8 cellular contexts compared by ENCODE assay signal in the genomic region with DNA sequence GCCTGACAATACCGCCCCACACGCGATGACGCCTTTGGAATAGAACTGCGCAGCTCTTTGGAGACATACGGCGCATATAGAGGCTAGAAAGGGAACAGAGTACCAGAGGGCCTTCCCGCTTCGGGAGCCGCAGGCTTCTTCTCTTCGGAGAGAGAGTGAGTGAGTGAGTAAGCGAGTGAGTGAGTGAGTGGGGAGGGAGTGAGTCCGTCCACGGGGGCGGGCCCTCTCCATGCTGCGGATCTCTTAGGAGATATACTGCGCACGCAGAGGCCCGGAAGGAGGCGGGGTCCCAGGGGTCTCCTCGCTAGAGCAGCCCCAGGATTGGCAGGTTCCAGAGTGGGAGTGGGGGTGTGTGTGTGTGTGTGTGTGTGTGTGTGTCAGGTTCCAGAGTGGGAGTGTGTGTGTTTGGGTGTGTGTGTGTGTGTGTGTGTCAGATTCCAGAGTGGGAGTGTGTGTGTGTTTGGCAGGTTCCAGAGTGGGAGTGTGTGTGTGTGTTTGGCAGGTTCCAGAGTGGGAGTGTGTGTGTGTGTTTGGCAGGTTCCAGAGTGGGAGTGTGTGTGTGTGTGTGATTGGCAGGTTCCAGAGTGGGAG.
A peak's percentile ranks its signal among the peaks of the same experiment; 100 is the strongest.
DNase-seq lines count a peak whose midpoint lies in the region; ATAC-seq and TF ChIP-seq lines count a peak whose summit lies in the region.

No MANE protein-coding gene starts in this region.

- no peak for TF ChIP-seq CTCF in KMS-11 (conservative IDR thresholded peaks at IDR 0.05; ENCODE audit: low read depth, low read length)

- H3K4me3 ChIP-seq in KMS-11 (IDR thresholded peaks at IDR 0.05; ENCODE audit: insufficient read depth, low read depth, low read length) (no peak overlapping the region), neuronal stem cell (ENCODE audit: low read length in 2 of 2) (peak overlapping the region; percentile 65 to 83), stomach smooth muscle (ENCODE audit: low read length in 2 of 2) (peak overlapping the region; percentile 61 to 86)

- H2BK5ac ChIP-seq in neuronal stem cell (ENCODE audit: low read length): no peak overlapping the region

- H4K20me1 ChIP-seq in KMS-11 (ENCODE audit: insufficient read depth): no peaks in the 10 kb centered on the region

- H3K9ac ChIP-seq in KMS-11 (no peak overlapping the region), neuronal stem cell (ENCODE audit: low read depth, low read length, poor library complexity) (no peak overlapping the region), stomach smooth muscle (ENCODE audit: low read length in 2 of 2) (peak overlapping the region; percentile 50 to 51)

- H2AFZ ChIP-seq in KMS-11 (ENCODE audit: low read depth): no peak overlapping the region
- peak overlapping the region; percentile 98 for H2AFZ ChIP-seq in neuronal stem cell (ENCODE audit: low read length)

- H3K27ac ChIP-seq in KMS-11 (no peak overlapping the region), neuronal stem cell (replicated peaks; ENCODE audit: low read length) (peak overlapping the region; percentile 83), stomach smooth muscle (ENCODE audit: low read length) (peak overlapping the region; percentile 86)

- no peak overlapping the region for H3K4ac ChIP-seq in neuronal stem cell (ENCODE audit: low read length)

- ATAC-seq in GM21737 (IDR thresholded peaks at IDR 0.05; ENCODE audit: unreplicated experiment): peak; percentile 51

- no peaks in the 10 kb centered on the region for H3K27me3 ChIP-seq in KMS-11 (ENCODE audit: insufficient read depth, low read depth)
- no peaks in the 10 kb centered on the region for H3K27me3 ChIP-seq in neuronal stem cell (ENCODE audit: control insufficient read depth in 3 of 3, insufficient read depth in 3 of 3, low read depth in 1 of 3, low read length in 3 of 3)
- no peaks in the 10 kb centered on the region for H3K27me3 ChIP-seq in stomach smooth muscle (ENCODE audit: control insufficient read depth in 1 of 2, insufficient read depth in 2 of 2, low read length in 2 of 2)

- no peak overlapping the region for H3K14ac ChIP-seq in neuronal stem cell (ENCODE audit: low read length)

- H3K4me1 ChIP-seq in KMS-11 (ENCODE audit: low read depth, poor library complexity, severe bottlenecking) (peaks cover 22% of the 10 kb centered on the region), neuronal stem cell (ENCODE audit: control insufficient read depth in 2 of 2, insufficient read depth in 1 of 2, low read depth in 1 of 2, low read length in 2 of 2) (peaks cover 0 to 4% of the 10 kb centered on the region in 2 donors), stomach smooth muscle (ENCODE audit: control insufficient read depth, insufficient read depth, low read length) (peaks cover 16% of the 10 kb centered on the region)

- peak overlapping the region; percentile 89 for H3K18ac ChIP-seq in neuronal stem cell (ENCODE audit: low read length)

- H3K36me3 ChIP-seq in KMS-11 (ENCODE audit: insufficient read depth) (no peaks in the 10 kb centered on the region), neuronal stem cell (replicated peaks in 1 of 2; ENCODE audit: control insufficient read depth in 2 of 2, insufficient read depth in 2 of 2, low read length in 2 of 2) (no peaks in the 10 kb centered on the region), stomach smooth muscle (ENCODE audit: control insufficient read depth in 2 of 2, insufficient read depth in 2 of 2, low read length in 2 of 2) (no peaks in the 10 kb centered on the region)

- peaks cover 2% of the 10 kb centered on the region for H3K79me1 ChIP-seq in neuronal stem cell (ENCODE audit: low read depth, low read length)

- H2BK120ac ChIP-seq in neuronal stem cell (ENCODE audit: low read depth, low read length): no peak overlapping the region

- H3K23ac ChIP-seq in neuronal stem cell (ENCODE audit: low read depth, low read length, poor library complexity): no peak overlapping the region

- H3K9me3 ChIP-seq in neuronal stem cell (replicated peaks in 1 of 2; ENCODE audit: control insufficient read depth in 2 of 2, insufficient read depth in 1 of 2, low read depth in 1 of 2, low read length in 2 of 2) (no peaks in the 10 kb centered on the region), stomach smooth muscle (ENCODE audit: control insufficient read depth in 2 of 2, low read length in 2 of 2) (no peaks in the 10 kb centered on the region)

- no peaks in the 10 kb centered on the region; the same call in 1 of the 2 replicates for H3K79me2 ChIP-seq in KMS-11 (ENCODE audit: insufficient read depth, low read depth)

- H2AK5ac ChIP-seq in neuronal stem cell (ENCODE audit: low read depth, low read length): no peak overlapping the region

- H3K4me2 ChIP-seq in KMS-11: 0 out of 2 replicates have a peak overlapping the region, but pooled peaks have one; percentile 13
- H3K4me2 ChIP-seq in neuronal stem cell (ENCODE audit: insufficient read depth, low read length, poor library complexity, severe bottlenecking): peak overlapping the region; percentile 68

- H2BK15ac ChIP-seq in neuronal stem cell (ENCODE audit: low read length): no peak overlapping the region

- WGBS in neuronal stem cell (ENCODE audit: extremely low coverage in 2 of 2, insufficient read length in 2 of 2, insufficient replicate concordance in 1 of 2), 2 donors: no CpG with 5 or more reads among the region's 21 CpGs

- DNase-seq in DMS53 treated with DMSO at 0.1 percent for 48 hours (lab: John Stamatoyannopoulos, UW; ENCODE audit: unreplicated experiment) (peak; percentile 82), SK-N-DZ (ENCODE audit: low spot score) (peak; percentile 86), germinal center (ENCODE audit: low spot score) (peak; percentile 85), neuronal stem cell (ENCODE audit: low spot score) (peak; percentile 75)
- DNase-seq in activated naive CD4-positive, alpha-beta T cell treated with anti-CD3 and anti-CD28 coated beads, Interleukin-2, amount 50 U/mL, for 16 hours: peak; percentile 94

- H4K8ac ChIP-seq in neuronal stem cell (ENCODE audit: low read depth, low read length): peak overlapping the region; percentile 76

- H4K91ac ChIP-seq in neuronal stem cell (ENCODE audit: low read depth, low read length, poor library complexity): no peak overlapping the region

- H2BK12ac ChIP-seq in neuronal stem cell (ENCODE audit: low read length): no peak overlapping the region

Comparison
In these comparisons a context has a peak if more than half of its experiments do, and no peak if none do; other contexts are left out.
1. H3K9ac ChIP-seq: peak in stomach smooth muscle (2 of 2); none in KMS-11 (single experiment) and neuronal stem cell (single experiment).
2. Peak in every context shown above with its lines, with median percentiles within 50 percentile points of each other: DNase-seq.